ENCODE assay signal across 1 cellular context in genomic region chr10:61828788-61829187, GRCh38.
A peak's percentile ranks its signal among the peaks of the same experiment; 100 is the strongest.
TF ChIP-seq lines count a peak whose summit lies in the region.

No MANE protein-coding gene starts in this region.

TF ChIP-seq in HepG2, 621 proteins besides CTCF, POLR2A, EP300 and RAD21 (continued from another document):
- TF ChIP-seq ZBTB40 (IDR thresholded peaks at IDR 0.05) (no peak), ZBTB40 (CRISPR knock-in tag; IDR thresholded peaks at IDR 0.05) (peak; percentile 48; the same call in 1 of the 2 replicates)
